ENCODE assay signal across 9 cellular contexts in genomic region chr3:9903238-9903624, GRCh38. TPM values are rescaled to one million over a fixed set of nuclear protein-coding genes. Genes with fewer than 3 reads are reported as not detected.
DNase-seq lines count a peak whose midpoint lies in the region; ATAC-seq and TF ChIP-seq lines count a peak whose summit lies in the region.
"Had no signal": no experiment of that assay in that cellular context is flagged by ENCODE, and none has a peak within 500 bp of the region (broad histone marks: within the 10 kb centered on the region; RNA-seq: fewer than 3 reads in every experiment).

No MANE protein-coding gene starts in this region.

- H3K27me3 Mint-ChIP-seq in MCF 10A (ENCODE audit: insufficient read depth, unreplicated experiment) (no peaks in the 10 kb centered on the region), nephron progenitor cell (ENCODE audit: low read depth, poor library complexity) (peaks cover 3% of the 10 kb centered on the region)

- H3K27ac Mint-ChIP-seq in MCF 10A (ENCODE audit: low read depth, unreplicated experiment) (peak overlapping the region; percentile 80), nephron progenitor cell (no peak overlapping the region)

- H3K36me3 ChIP-seq in ACC112 (ENCODE audit: insufficient read depth, low read length) (no peaks in the 10 kb centered on the region), mesendoderm (ENCODE audit: control insufficient read depth, insufficient read depth, low read length) (no peaks in the 10 kb centered on the region)
- H3K36me3 ChIP-seq: gastroesophageal sphincter had no signal

- no peak overlapping the region for H4K5ac ChIP-seq in mesendoderm (ENCODE audit: low read length)

- peak overlapping the region; percentile 79 for H3K4me3 Mint-ChIP-seq in MCF 10A (ENCODE audit: unreplicated experiment)
- H3K4me3 Mint-ChIP-seq in nephron progenitor cell: no peak overlapping the region

- TF ChIP-seq CTCF in MCF 10A (IDR thresholded peaks at IDR 0.05; ENCODE audit: unreplicated experiment) (no peak), nephron progenitor cell (IDR thresholded peaks at IDR 0.05) (no peak)

- intact Hi-C loops in MCF 10A (cut with micrococcal nuclease): no loop called here

- BruUV-seq in MCF 10A (replicated peaks; lab: Mats Ljungman, UMichigan): no TSS peak

- H3K4me1 Mint-ChIP-seq in MCF 10A (ENCODE audit: insufficient read depth, unreplicated experiment) (peaks cover 37% of the 10 kb centered on the region), nephron progenitor cell (peaks cover 2% of the 10 kb centered on the region)

- H3K36me3 Mint-ChIP-seq in MCF 10A (ENCODE audit: insufficient read depth, unreplicated experiment) (peaks cover 9% of the 10 kb centered on the region), nephron progenitor cell (ENCODE audit: low read depth) (no peaks in the 10 kb centered on the region)

- POLR2A ChIA-PET in MCF 10A (lab: Yijun Ruan, JAX): interaction anchor here (1.4 to 5.6 kb wide), 12 partner anchors 9 to 110 kb away, joined by 5 to 60 read pairs (median 10); partner anchors contain the start of genes ARPC4, CRELD1, IL17RC and TADA3

- H2AK5ac ChIP-seq in mesendoderm (ENCODE audit: low read length): no peak overlapping the region

- peak overlapping the region; percentile 51 for H3K27ac ChIP-seq in ACC112 (ENCODE audit: low read depth, low read length)
- H3K27ac ChIP-seq in mesendoderm (ENCODE audit: low read depth, low read length): no peak overlapping the region

- DNase-seq in HS-5 (ENCODE audit: low read depth) (peak; percentile 42), MCF 10A (ENCODE audit: unreplicated experiment) (peak; percentile 30), mesendoderm (no peak), nephron progenitor cell (no peak), NOMO-1 treated with dmso at 0.1 percent for 144 hours (lab: John Stamatoyannopoulos, UW; ENCODE audit: unreplicated experiment) (no peak), cortex of kidney (lab: John Stamatoyannopoulos, UW) (no peak)

- H2BK15ac ChIP-seq in mesendoderm (replicated peaks; ENCODE audit: low read depth): no peak overlapping the region

- H2BK120ac ChIP-seq in mesendoderm (ENCODE audit: low read depth, low read length): no peak overlapping the region

- no peak for ATAC-seq in GM19455 (IDR thresholded peaks at IDR 0.05; ENCODE audit: unreplicated experiment)
- ATAC-seq: gastroesophageal sphincter had no signal

- no peak overlapping the region for H3K18ac ChIP-seq in mesendoderm (ENCODE audit: low read length)

- no peak overlapping the region for H3K23ac ChIP-seq in mesendoderm (ENCODE audit: low read length)

- H3K9ac ChIP-seq in mesendoderm (ENCODE audit: low read length): peak overlapping the region; percentile 37

- CTCF ChIA-PET in MCF 10A (lab: Yijun Ruan, JAX): interaction anchor here (0.5 to 2.4 kb wide), 9 partner anchors 10 to 64 kb away, joined by 3 to 11 read pairs (median 4); partner anchors contain the start of genes CRELD1 and RPUSD3

- no peaks in the 10 kb centered on the region for H3K79me1 ChIP-seq in mesendoderm (ENCODE audit: low read length)

- H3K4me3 ChIP-seq in ACC112 (ENCODE audit: low read depth, low read length): peak overlapping the region; percentile 50
- H3K4me3 ChIP-seq in mesendoderm (ENCODE audit: low read length): no peak overlapping the region

- WGBS in mesendoderm (ENCODE audit: extremely low coverage, insufficient coverage, low lambda C conversion rate): no CpG with 5 or more reads among the region's 4 CpGs

- no peak overlapping the region for H4K8ac ChIP-seq in mesendoderm (ENCODE audit: low read depth, low read length)

- H3K27me3 ChIP-seq in ACC112 (ENCODE audit: insufficient read depth, low read length) (no peaks in the 10 kb centered on the region), mesendoderm (ENCODE audit: insufficient read depth, low read length, poor library complexity) (no peaks in the 10 kb centered on the region)
- H3K27me3 ChIP-seq: gastroesophageal sphincter had no signal

- H3K4me2 ChIP-seq in mesendoderm (ENCODE audit: low read length): no peak overlapping the region

- H2AFZ ChIP-seq in ACC112 (ENCODE audit: low read length, unreplicated experiment): peak overlapping the region; percentile 96

- H3K9me3 Mint-ChIP-seq in MCF 10A (ENCODE audit: unreplicated experiment): no peaks in the 10 kb centered on the region
- no peaks in the 10 kb centered on the region for H3K9me3 Mint-ChIP-seq in nephron progenitor cell

- H3K79me2 ChIP-seq in ACC112 (ENCODE audit: control insufficient read depth, insufficient read depth, low read length, unreplicated experiment): no peaks in the 10 kb centered on the region
- no peaks in the 10 kb centered on the region for H3K79me2 ChIP-seq in mesendoderm (ENCODE audit: control insufficient read depth, insufficient read depth, low read length)

- no peak overlapping the region for H2BK5ac ChIP-seq in mesendoderm (ENCODE audit: low read length)

- H3K4me1 ChIP-seq in ACC112 (ENCODE audit: control insufficient read depth, insufficient read depth, low read length, unreplicated experiment) (peaks cover 32% of the 10 kb centered on the region), mesendoderm (ENCODE audit: control insufficient read depth, low read depth, low read length) (peaks cover 7% of the 10 kb centered on the region)

- H3K4ac ChIP-seq in mesendoderm (ENCODE audit: low read depth, low read length): no peak overlapping the region

- H3K56ac ChIP-seq in mesendoderm (ENCODE audit: low read length): peak overlapping the region; percentile 25

RNA-seq across cellular contexts. Expression of gene IL17RE, which starts 0.6 kb away (rescaled TPM):
- 5.0 and 5.5 TPM in 2 replicates for total RNA-seq in MCF 10A (2022)
- polyA plus RNA-seq in mesendoderm (2013, experiment 1 of 2): 6.0 TPM
- polyA plus RNA-seq in mesendoderm (2013, experiment 2 of 2): 7.5 TPM

RNA-seq across cellular contexts. Expression of gene JAGN1, which starts 12.8 kb away (rescaled TPM):
- total RNA-seq in MCF 10A (2022): 49.7 and 55.4 TPM in 2 replicates
- polyA plus RNA-seq in mesendoderm (2013, experiment 1 of 2): 22.3 TPM
- 21.3 TPM for polyA plus RNA-seq in mesendoderm (2013, experiment 2 of 2)

RNA-seq across cellular contexts. Expression of gene IL17RC, which starts 13.7 kb away (rescaled TPM):
- 25.7 and 30.1 TPM in 2 replicates for total RNA-seq in MCF 10A (2022)
- 4.5 TPM for polyA plus RNA-seq in mesendoderm (2013, experiment 1 of 2)
- polyA plus RNA-seq in mesendoderm (2013, experiment 2 of 2): 4.7 TPM

RNA-seq across cellular contexts. Expression of gene CIDEC, which starts 23.2 kb away (rescaled TPM):
- total RNA-seq in MCF 10A (2022): not detected in 2 replicates
- not detected for polyA plus RNA-seq in mesendoderm (2013, experiment 1 of 2)
- polyA plus RNA-seq in mesendoderm (2013, experiment 2 of 2): not detected

RNA-seq across cellular contexts. Expression of gene CRELD1, which starts 30.4 kb away (rescaled TPM):
- 13.4 and 19.9 TPM in 2 replicates for total RNA-seq in MCF 10A (2022)
- polyA plus RNA-seq in mesendoderm (2013, experiment 1 of 2): 2.8 TPM
- polyA plus RNA-seq in mesendoderm (2013, experiment 2 of 2): 3.3 TPM

Comparison
In these comparisons a context has a peak if more than half of its experiments do, and no peak if none do; other contexts are left out.
1. DNase-seq: peak in HS-5 (single experiment) and MCF 10A (single experiment); none in mesendoderm (single experiment), nephron progenitor cell (single experiment), NOMO-1 treated with dmso at 0.1 percent for 144 hours (single experiment) and cortex of kidney (single experiment).